Comparison of ENCODE assay signal across 13 cellular contexts in the genomic region with DNA sequence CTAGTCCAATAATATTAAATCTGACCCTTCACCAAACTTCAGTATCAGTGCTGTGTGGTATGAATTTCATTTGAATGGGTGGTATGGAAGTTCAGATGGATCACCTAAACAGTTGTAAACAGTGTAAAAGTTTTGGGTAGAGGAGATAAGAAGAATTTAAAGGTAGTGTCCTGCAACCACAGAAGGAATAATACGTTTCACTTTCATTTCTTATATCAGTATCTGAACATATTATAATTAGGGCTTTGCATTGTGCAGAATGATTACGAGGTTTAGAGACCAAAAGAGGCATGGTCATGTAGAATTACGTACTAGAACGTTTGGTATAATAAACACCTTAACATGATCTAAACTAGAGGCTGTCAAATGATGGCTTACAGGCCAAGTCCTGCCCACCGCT.
A peak's percentile ranks its signal among the peaks of the same experiment; 100 is the strongest.
DNase-seq lines count a peak whose midpoint lies in the region; ATAC-seq, FAIRE-seq and TF ChIP-seq lines count a peak whose summit lies in the region.
"Had no signal": no experiment of that assay in that cellular context is flagged by ENCODE, and none has a peak within 500 bp of the region (broad histone marks: within the 10 kb centered on the region; RNA-seq: fewer than 3 reads in every experiment).

No MANE protein-coding gene starts in this region.

- H3K4me1 ChIP-seq in right cardiac atrium (ENCODE audit: control insufficient read depth, insufficient read depth, low read length): peaks cover 8% of the 10 kb centered on the region
- H3K4me1 ChIP-seq in small intestine (ENCODE audit: control insufficient read depth in 2 of 2, insufficient read depth in 1 of 2, low read depth in 1 of 2, low read length in 1 of 2): peaks cover 0 to 2% of the 10 kb centered on the region in 2 donors
- H3K4me1 ChIP-seq in prostate gland (replicated peaks): no peaks in the 10 kb centered on the region

- WGBS in right cardiac atrium: 26% methylated on average over 5 of the region's 5 CpGs
- WGBS in small intestine, 3 donors: 21 to 34% (median 25%) methylated on average over 5 of the region's 5 CpGs
- 40% methylated on average over 5 of the region's 5 CpGs for WGBS in prostate gland

- H3K27me3 ChIP-seq in right cardiac atrium (ENCODE audit: control insufficient read depth, insufficient read depth): no peaks in the 10 kb centered on the region
- H3K27me3 ChIP-seq in small intestine (ENCODE audit: control insufficient read depth in 2 of 2, insufficient read depth in 2 of 2, low read length in 2 of 2): no peaks in the 10 kb centered on the region
- H3K27me3 ChIP-seq in prostate gland (replicated peaks; ENCODE audit: insufficient read depth): no peaks in the 10 kb centered on the region

- DNase-seq in right cardiac atrium: no peak
- DNase-seq in cardiac septum (ENCODE audit: low spot score): no peak
- peak; percentile 3 for DNase-seq in NAMALWA (ENCODE audit: low spot score)
- peak; percentile 38 for DNase-seq in small intestine
- no peak for DNase-seq in prostate gland (ENCODE audit: low spot score)
- no peak for DNase-seq in activated CD4-positive, CD25-positive, alpha-beta regulatory T cell (lab: John Stamatoyannopoulos, UW)
- DNase-seq in MV-4-11 (lab: John Stamatoyannopoulos, UW): no peak
- DNase-seq: activated naive CD4-positive, alpha-beta T cell treated with anti-CD3 and anti-CD28 coated beads for 36 hours; effector memory CD4-positive, alpha-beta T cell; naive thymus-derived CD8-positive, alpha-beta T cell; stimulated activated naive CD4-positive, alpha-beta T cell had no signal

- intact Hi-C loops in right cardiac atrium (cut with DNase I): no loop called here
- intact Hi-C loops in cardiac septum (cut with DNase I): no loop called here
- intact Hi-C loops in prostate gland (cut with DNase I): no loop called here

- FAIRE-seq in small intestine (lab: Jason Lieb, UNC): no peak
- FAIRE-seq: H54 had no signal

- no peak for TF ChIP-seq POLR2A in prostate gland (IDR thresholded peaks at IDR 0.05)

- no peaks in the 10 kb centered on the region for H3K9me3 ChIP-seq in right cardiac atrium (ENCODE audit: control insufficient read depth, low read length)
- no peaks in the 10 kb centered on the region for H3K9me3 ChIP-seq in small intestine (ENCODE audit: control insufficient read depth, low read depth)
- no peaks in the 10 kb centered on the region for H3K9me3 ChIP-seq in prostate gland

- H3K36me3 ChIP-seq in small intestine (ENCODE audit: control insufficient read depth in 2 of 2, insufficient read depth in 2 of 2, low read length in 2 of 2): no peaks in the 10 kb centered on the region
- no peaks in the 10 kb centered on the region for H3K36me3 ChIP-seq in prostate gland

- no peak for TF ChIP-seq CTCF in prostate gland (IDR thresholded peaks at IDR 0.05)

- H3K27ac ChIP-seq in right cardiac atrium (ENCODE audit: low read length) (no peak overlapping the region), small intestine (ENCODE audit: low read depth in 1 of 2, low read length in 1 of 2) (no peak overlapping the region), prostate gland (no peak overlapping the region)

- H3K4me3 ChIP-seq in right cardiac atrium (ENCODE audit: low read length) (peak overlapping the region; percentile 18), small intestine (ENCODE audit: low read depth in 1 of 2, low read length in 2 of 2) (no peak overlapping the region), prostate gland (no peak overlapping the region)

- ATAC-seq in right cardiac atrium (no peak), HG02678 (IDR thresholded peaks at IDR 0.05; ENCODE audit: unreplicated experiment) (peak; percentile 75)
- ATAC-seq: naive thymus-derived CD8-positive, alpha-beta T cell had no signal

Comparison
In these comparisons a context has a peak if more than half of its experiments do, and no peak if none do; other contexts are left out.
1. DNase-seq: peak in NAMALWA (single experiment) and small intestine (single experiment); none in right cardiac atrium (0 of 3), cardiac septum (single experiment), prostate gland (single experiment), activated CD4-positive, CD25-positive, alpha-beta regulatory T cell (0 of 4) and MV-4-11 (single experiment).